ENCODE assay signal across 28 cellular contexts in the genomic region with DNA sequence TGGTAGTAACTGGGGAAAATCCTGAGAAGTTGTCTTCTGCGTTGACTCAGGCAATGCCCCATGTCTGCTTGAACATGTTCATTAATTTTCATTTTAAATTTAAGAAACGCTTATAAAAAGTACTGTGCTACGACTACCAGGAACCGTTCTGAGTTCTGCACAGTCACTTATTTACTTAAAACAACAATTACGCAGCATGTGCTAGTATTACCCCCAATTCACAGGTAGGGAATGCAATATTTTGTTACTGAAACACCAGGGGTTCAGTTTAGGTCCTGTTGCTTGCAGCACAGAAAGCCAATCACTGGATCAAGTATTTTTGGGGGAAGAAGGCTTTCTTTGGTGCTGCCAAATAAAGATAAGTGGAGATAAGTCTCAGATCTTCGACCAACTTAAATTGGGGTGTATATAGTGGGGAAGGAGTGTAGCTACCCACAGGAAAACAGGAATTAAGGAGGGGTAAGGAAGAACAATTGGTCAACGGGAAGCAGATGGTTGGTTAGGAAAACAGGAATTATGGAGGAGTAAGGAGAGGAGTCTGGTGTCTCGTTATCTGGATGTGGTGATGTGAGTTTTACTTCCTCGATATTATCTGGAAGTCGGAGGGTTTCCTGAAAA. TPM values are rescaled to one million over a fixed set of nuclear protein-coding genes. Genes with fewer than 3 reads are reported as not detected.
"Had no signal": no experiment of that assay in that cellular context is flagged by ENCODE, and none has a peak within 500 bp of the region (broad histone marks: within the 10 kb centered on the region; RNA-seq: fewer than 3 reads in every experiment).

No MANE protein-coding gene starts in this region.

- H3K27me3 ChIP-seq: ovary, right atrium auricular region, right lobe of liver, stomach, tibial artery, uterus had no signal

- H3K27ac Mint-ChIP-seq: memory B cell; naive thymus-derived CD4-positive, alpha-beta T cell; natural killer cell treated with Interleukin-12 subunit alpha and Interleukin-12 subunit beta and Interleukin-15 and Interleukin-18, amount 100 ng/mL, for 72 hours; progenitor cell of endocrine pancreas; stimulated activated naive B cell treated with anti-CD40 and anti-IgM and Interleukin-4, amounts not matched to agents 10 μg/mL and 1 μg/mL and 100 μg/mL, for 72 hours; type B pancreatic cell had no signal

- H3K36me3 ChIP-seq: left ventricle myocardium inferior, ovary, right atrium auricular region, right lobe of liver, stomach, thoracic aorta, tibial artery, uterus had no signal

- ATAC-seq: mucosa of descending colon; naive thymus-derived CD4-positive, alpha-beta T cell; natural killer cell treated with Interleukin-12 subunit alpha and Interleukin-12 subunit beta and Interleukin-15 and Interleukin-18, amount 100 ng/mL, for 72 hours; right lobe of liver; stimulated activated naive B cell treated with anti-CD40 and anti-IgM and Interleukin-4, amounts not matched to agents 10 μg/mL and 1 μg/mL and 100 μg/mL, for 72 hours; stimulated activated naive CD8-positive, alpha-beta T cell treated with anti-CD3 and anti-CD28 coated beads, Interleukin-15, Interleukin-2, amounts not matched to agents 100 U/mL and 50 U/mL, for 24 hours had no signal

- H3K27ac ChIP-seq: left ventricle myocardium inferior, ovary, right atrium auricular region, right lobe of liver, stomach, thoracic aorta, tibial artery, uterus had no signal

- H3K4me3 ChIP-seq: left ventricle myocardium inferior, lung, mucosa of descending colon, ovary, right atrium auricular region, right lobe of liver, stomach, thoracic aorta, tibial artery, uterus had no signal

- DNase-seq: islet precursor cell; left ventricle myocardium inferior; midbrain; mucosa of descending colon; naive thymus-derived CD4-positive, alpha-beta T cell; ovary; right lobe of liver; stimulated activated CD4-positive, alpha-beta T cell treated with anti-CD3 and anti-CD28 coated beads, Interleukin-12 subunit alpha, Interleukin-12 subunit beta, amount 100 ng/mL, for 4 hours; stimulated activated CD4-positive, alpha-beta T cell treated with anti-CD3 and anti-CD28 coated beads, Interleukin-15, amount 100 ng/mL, for 24 hours; stimulated activated CD4-positive, alpha-beta T cell treated with anti-CD3 and anti-CD28 coated beads, Interleukin-2, amount 100 ng/mL, for 24 hours; stimulated activated CD4-positive, alpha-beta T cell treated with anti-CD3 and anti-CD28 coated beads, Interleukin-4, amount 100 ng/mL, for 1 hour; stimulated activated naive B cell treated with anti-CD40 and anti-IgM and Interleukin-4, amounts not matched to agents 10 μg/mL and 1 μg/mL and 100 μg/mL, for 72 hours; stimulated activated naive CD8-positive, alpha-beta T cell treated with anti-CD3 and anti-CD28 coated beads, Interleukin-15, Interleukin-2, amounts not matched to agents 100 U/mL and 50 U/mL, for 24 hours; stomach; tibial artery; uterus had no signal

- H3K4me3 Mint-ChIP-seq: memory B cell; naive thymus-derived CD4-positive, alpha-beta T cell; natural killer cell treated with Interleukin-12 subunit alpha and Interleukin-12 subunit beta and Interleukin-15 and Interleukin-18, amount 100 ng/mL, for 72 hours; stimulated activated naive B cell treated with anti-CD40 and anti-IgM and Interleukin-4, amounts not matched to agents 10 μg/mL and 1 μg/mL and 100 μg/mL, for 72 hours; type B pancreatic cell had no signal

- H3K9me3 ChIP-seq: mucosa of descending colon, ovary, right lobe of liver, stomach, thoracic aorta, tibial artery, uterus had no signal

- H3K9me3 Mint-ChIP-seq: memory B cell; natural killer cell treated with Interleukin-12 subunit alpha and Interleukin-12 subunit beta and Interleukin-15 and Interleukin-18, amount 100 ng/mL, for 72 hours; type B pancreatic cell had no signal

- H3K36me3 Mint-ChIP-seq: memory B cell; naive thymus-derived CD4-positive, alpha-beta T cell; natural killer cell treated with Interleukin-12 subunit alpha and Interleukin-12 subunit beta and Interleukin-15 and Interleukin-18, amount 100 ng/mL, for 72 hours; stimulated activated naive B cell treated with anti-CD40 and anti-IgM and Interleukin-4, amounts not matched to agents 10 μg/mL and 1 μg/mL and 100 μg/mL, for 72 hours; type B pancreatic cell had no signal

- H3K4me1 ChIP-seq: uterus had no signal

RNA-seq across cellular contexts. Expression of gene RAET1E, which starts 28.5 kb away (rescaled TPM):
- total RNA-seq: kidney epithelial cell; naive thymus-derived CD4-positive, alpha-beta T cell; natural killer cell treated with Interleukin-12 subunit alpha and Interleukin-12 subunit beta and Interleukin-15 and Interleukin-18, amount 100 ng/mL, for 72 hours; progenitor cell of endocrine pancreas; renal cortical epithelial cell; right lobe of liver; stomach; thoracic aorta had no signal
- polyA plus RNA-seq: naive thymus-derived CD4-positive, alpha-beta T cell; neural cell had no signal

RNA-seq across cellular contexts. Expression of gene RAET1G, which starts 53.5 kb away (rescaled TPM):
- total RNA-seq: kidney epithelial cell; myocyte; naive thymus-derived CD4-positive, alpha-beta T cell; progenitor cell of endocrine pancreas; right lobe of liver; skeletal muscle tissue; thoracic aorta had no signal
- polyA plus RNA-seq: naive thymus-derived CD4-positive, alpha-beta T cell; neural cell had no signal
